1 cellular context compared by ENCODE assay signal in genomic region chr6:101085327-101085726, GRCh38.
TF ChIP-seq lines count a peak whose summit lies in the region.

No MANE protein-coding gene starts in this region.

TF ChIP-seq in GM23338, 12 proteins besides CTCF, POLR2A, EP300 and RAD21 (continued from another document):
- no peak for TF ChIP-seq ZNF462 (CRISPR knock-in tag; IDR thresholded peaks at IDR 0.05)
- TF ChIP-seq JUNB (IDR thresholded peaks at IDR 0.05; ENCODE audit: unreplicated experiment), result no peak
- no peak for TF ChIP-seq EZH2phosphoT487 (IDR thresholded peaks at IDR 0.05; ENCODE audit: unreplicated experiment)
- TF ChIP-seq POLR2AphosphoS5 (IDR thresholded peaks at IDR 0.05; ENCODE audit: low read depth), result no peak
- TF ChIP-seq ZNF114 (CRISPR knock-in tag; IDR thresholded peaks at IDR 0.05), result no peak
- TF ChIP-seq EZH2 (IDR thresholded peaks at IDR 0.05; ENCODE audit: low read depth, unreplicated experiment), result no peak
- TF ChIP-seq NANOG (IDR thresholded peaks at IDR 0.05; ENCODE audit: borderline replicate concordance), result no peak
TF ChIP-seq in GM23338: peak in this region for 0.
